Comparison of ENCODE assay signal across 8 cellular contexts in the genomic region with DNA sequence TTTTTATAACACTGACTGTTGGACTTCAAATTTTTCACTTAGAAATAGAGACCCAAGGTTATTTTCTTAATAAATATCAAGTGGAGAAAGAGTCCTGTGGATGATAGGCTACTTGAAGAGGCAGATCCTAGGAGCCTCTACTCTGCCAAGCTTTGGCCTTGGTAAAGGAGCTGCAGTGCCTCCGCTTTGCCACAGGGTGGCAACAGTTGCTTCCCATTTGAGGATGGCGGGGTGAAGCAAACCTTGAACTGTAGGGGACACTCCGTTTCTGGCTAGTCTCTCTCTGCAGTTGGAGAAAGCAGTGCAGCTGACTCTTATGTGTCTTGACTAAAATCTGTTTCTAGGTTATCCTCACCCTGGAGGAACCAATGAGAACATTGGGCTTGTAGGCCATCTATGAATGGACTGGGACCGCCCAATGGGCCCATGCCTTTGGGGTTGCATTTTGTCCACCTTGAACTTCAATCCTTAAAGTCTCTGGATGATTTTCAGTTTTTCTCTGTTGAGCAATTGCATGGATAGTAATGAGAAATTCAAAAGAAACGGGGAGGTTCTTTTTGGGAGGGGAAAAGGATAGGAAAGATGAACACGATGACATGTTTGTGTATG. TPM values are rescaled to one million over a fixed set of nuclear protein-coding genes. Genes with fewer than 3 reads are reported as not detected.
DNase-seq lines count a peak whose midpoint lies in the region; ATAC-seq and TF ChIP-seq lines count a peak whose summit lies in the region.

No MANE protein-coding gene starts in this region.

- H3K9me3 Mint-ChIP-seq in activated T-helper 1 cell treated with anti-CD3 and anti-CD28 coated beads, Interleukin-12 subunit alpha, Interleukin-12 subunit beta, Interleukin-2, Interleukin-4 antibody, amounts not matched to agents 30 ng/mL and 10 ng/mL and 1 ng/mL, durations not matched to agents 14 hours and 24 hours and 36 hours, result no peaks in the 10 kb centered on the region

- intact Hi-C loops in activated T-helper 1 cell treated with anti-CD3 and anti-CD28 coated beads, Interleukin-12 subunit alpha, Interleukin-12 subunit beta, Interleukin-2, Interleukin-4 antibody, amounts not matched to agents 30 ng/mL and 10 ng/mL and 1 ng/mL, durations not matched to agents 14 hours and 24 hours and 36 hours (cut with micrococcal nuclease), result no loop called here
- intact Hi-C loops in posterior cingulate gyrus (cut with DNase I) (no loop called here), lower leg skin (cut with DNase I; ENCODE audit: low total_unique reads) (loop anchor here (10.0 kb wide), 1 partner anchor 483 kb away; no protein-coding TSS in a partner anchor)

- H3K79me2 ChIP-seq in OCI-LY3 (ENCODE audit: low read length), result no peaks in the 10 kb centered on the region

- H3K4me2 ChIP-seq in OCI-LY3 (ENCODE audit: low read length), result peak overlapping the region; percentile 45

- H3K27me3 Mint-ChIP-seq in activated T-helper 1 cell treated with anti-CD3 and anti-CD28 coated beads, Interleukin-12 subunit alpha, Interleukin-12 subunit beta, Interleukin-2, Interleukin-4 antibody, amounts not matched to agents 30 ng/mL and 10 ng/mL and 1 ng/mL, durations not matched to agents 14 hours and 24 hours and 36 hours (ENCODE audit: insufficient read depth), result no peaks in the 10 kb centered on the region

- no peak overlapping the region for H3K4me3 Mint-ChIP-seq in activated T-helper 1 cell treated with anti-CD3 and anti-CD28 coated beads, Interleukin-12 subunit alpha, Interleukin-12 subunit beta, Interleukin-2, Interleukin-4 antibody, amounts not matched to agents 30 ng/mL and 10 ng/mL and 1 ng/mL, durations not matched to agents 14 hours and 24 hours and 36 hours

- H3K36me3 ChIP-seq in BE2C (no peaks in the 10 kb centered on the region), OCI-LY3 (replicated peaks; ENCODE audit: low read depth, low read length) (peaks cover 47% of the 10 kb centered on the region), gastroesophageal sphincter (no peaks in the 10 kb centered on the region)

- no peak overlapping the region for H3K4me3 ChIP-seq in BE2C (ENCODE audit: low read depth, low read length)
- H3K4me3 ChIP-seq in OCI-LY3 (ENCODE audit: low read length), result no peak overlapping the region
- no peak overlapping the region for H3K4me3 ChIP-seq in gastroesophageal sphincter
- H3K4me3 ChIP-seq in lower leg skin (ENCODE audit: low read depth, poor library complexity, severe bottlenecking), result no peak overlapping the region

- 20 to 39% methylated on average over 1 to 4 of the region's 6 CpGs for WGBS in gastroesophageal sphincter (ENCODE audit: low coverage in 1 of 2), 2 donors
- 34 to 48% methylated on average over 6 of the region's 6 CpGs for WGBS in lower leg skin, 2 donors

- no peaks in the 10 kb centered on the region for H3K9me3 ChIP-seq in BE2C
- no peaks in the 10 kb centered on the region for H3K9me3 ChIP-seq in OCI-LY3 (ENCODE audit: insufficient read depth, low read length)
- no peaks in the 10 kb centered on the region for H3K9me3 ChIP-seq in gastroesophageal sphincter

- no peak overlapping the region for H2AFZ ChIP-seq in OCI-LY3 (ENCODE audit: low read depth, low read length)

- peaks cover 4% of the 10 kb centered on the region for H3K4me1 Mint-ChIP-seq in activated T-helper 1 cell treated with anti-CD3 and anti-CD28 coated beads, Interleukin-12 subunit alpha, Interleukin-12 subunit beta, Interleukin-2, Interleukin-4 antibody, amounts not matched to agents 30 ng/mL and 10 ng/mL and 1 ng/mL, durations not matched to agents 14 hours and 24 hours and 36 hours (ENCODE audit: low read depth)

- peaks cover 7% of the 10 kb centered on the region; the same call in 1 of the 2 replicates for H4K20me1 ChIP-seq in OCI-LY3 (ENCODE audit: insufficient read depth, low read length)

- H3K36me3 Mint-ChIP-seq in activated T-helper 1 cell treated with anti-CD3 and anti-CD28 coated beads, Interleukin-12 subunit alpha, Interleukin-12 subunit beta, Interleukin-2, Interleukin-4 antibody, amounts not matched to agents 30 ng/mL and 10 ng/mL and 1 ng/mL, durations not matched to agents 14 hours and 24 hours and 36 hours (ENCODE audit: low read depth), result peaks cover 29% of the 10 kb centered on the region

- ATAC-seq in GM18511 (IDR thresholded peaks at IDR 0.05; ENCODE audit: unreplicated experiment) (peak; percentile 85), HG03095 (IDR thresholded peaks at IDR 0.05; ENCODE audit: unreplicated experiment) (peak; percentile 68), gastroesophageal sphincter (peak; percentile 68)

- H3K4me1 ChIP-seq in BE2C (no peaks in the 10 kb centered on the region; the same call in 1 of the 2 replicates), OCI-LY3 (ENCODE audit: low read length) (peaks cover 14% of the 10 kb centered on the region), gastroesophageal sphincter (peaks cover 0 to 4% (median 0%) of the 10 kb centered on the region in 3 donors)

- peak; percentile 96 for TF ChIP-seq CTCF in BE2C (IDR thresholded peaks at IDR 0.05; ENCODE audit: low read depth, low read length)
- peak; percentile 83 for TF ChIP-seq CTCF in OCI-LY3 (IDR thresholded peaks at IDR 0.05; ENCODE audit: low read depth, low read length)
- TF ChIP-seq CTCF in gastroesophageal sphincter (IDR thresholded peaks at IDR 0.05), result peak; percentile 76 to 86 (median 82)
- TF ChIP-seq CTCF in lower leg skin (IDR thresholded peaks at IDR 0.05), result no peak

- no peak for TF ChIP-seq POLR2A in gastroesophageal sphincter (IDR thresholded peaks at IDR 0.05)
- no peak for TF ChIP-seq POLR2A in lower leg skin (IDR thresholded peaks at IDR 0.05)

- H3K27ac ChIP-seq in OCI-LY3 (ENCODE audit: low read length), result no peak overlapping the region
- H3K27ac ChIP-seq in gastroesophageal sphincter, result no peak overlapping the region

- DNase-seq in BE2C (peak; percentile 70), posterior cingulate gyrus (peak in 8 of 10 donors; percentile 45 to 93 (median 55)), lower leg skin (ENCODE audit: low spot score in 2 of 2) (no peak)
- peak; percentile 46 for DNase-seq in activated T-helper 1 cell treated with anti-CD3 and anti-CD28 coated beads, Interleukin-12 subunit alpha, Interleukin-12 subunit beta, Interleukin-2, Interleukin-4 antibody, amounts not matched to agents 30 ng/mL and 10 ng/mL and 1 ng/mL, durations not matched to agents 14 hours and 24 hours and 36 hours (ENCODE audit: low spot score)

- H3K27me3 ChIP-seq in BE2C, result no peaks in the 10 kb centered on the region
- H3K27me3 ChIP-seq in OCI-LY3 (ENCODE audit: low read depth, low read length), result no peaks in the 10 kb centered on the region
- no peaks in the 10 kb centered on the region for H3K27me3 ChIP-seq in gastroesophageal sphincter

- TF ChIP-seq EP300 in gastroesophageal sphincter (IDR thresholded peaks at IDR 0.05), result no peak

- no peak overlapping the region for H3K9ac ChIP-seq in OCI-LY3 (ENCODE audit: low read length)

- no peak overlapping the region for H3K27ac Mint-ChIP-seq in activated T-helper 1 cell treated with anti-CD3 and anti-CD28 coated beads, Interleukin-12 subunit alpha, Interleukin-12 subunit beta, Interleukin-2, Interleukin-4 antibody, amounts not matched to agents 30 ng/mL and 10 ng/mL and 1 ng/mL, durations not matched to agents 14 hours and 24 hours and 36 hours

RNA-seq across cellular contexts. Expression of gene SCG5, which starts 9.8 kb away (rescaled TPM):
- polyA plus RNA-seq in BE2C (2012; ENCODE audit: insufficient read depth, insufficient read length, low read depth), result 203 TPM
- 1.6 and 2.6 TPM in 2 replicates for total RNA-seq in activated T-helper 1 cell treated with anti-CD3 and anti-CD28 coated beads, Interleukin-12 subunit alpha, Interleukin-12 subunit beta, Interleukin-2, Interleukin-4 antibody, amounts not matched to agents 30 ng/mL and 10 ng/mL and 1 ng/mL, durations not matched to agents 14 hours and 24 hours and 36 hours
- total RNA-seq in gastroesophageal sphincter (1 to 10 TPM in 3 of 4 donors, under 1 TPM in 1; 0.87 to 6.3 (median 4.5) TPM), lower leg skin (1 to 10 TPM in 2 of 4 donors, under 1 TPM in 2; 0.61 to 1.9 (median 1.1) TPM)

RNA-seq across cellular contexts. Expression of gene ARHGAP11A, which starts 36.0 kb away (rescaled TPM):
- polyA plus RNA-seq in BE2C (2012; ENCODE audit: insufficient read depth, insufficient read length, low read depth), result 17.1 TPM
- 90.2 and 96.4 TPM in 2 replicates for total RNA-seq in activated T-helper 1 cell treated with anti-CD3 and anti-CD28 coated beads, Interleukin-12 subunit alpha, Interleukin-12 subunit beta, Interleukin-2, Interleukin-4 antibody, amounts not matched to agents 30 ng/mL and 10 ng/mL and 1 ng/mL, durations not matched to agents 14 hours and 24 hours and 36 hours
- total RNA-seq in gastroesophageal sphincter, result 1 to 10 TPM; 1.6 to 2.4 (median 2.2) TPM
- 1 to 10 TPM; 3.5 to 8.1 (median 4.7) TPM for total RNA-seq in lower leg skin

RNA-seq across cellular contexts. Expression of gene GOLGA8N, which starts 58.1 kb away (rescaled TPM):
- 0.32 TPM for polyA plus RNA-seq in BE2C (2012; ENCODE audit: insufficient read depth, insufficient read length, low read depth)
- total RNA-seq in activated T-helper 1 cell treated with anti-CD3 and anti-CD28 coated beads, Interleukin-12 subunit alpha, Interleukin-12 subunit beta, Interleukin-2, Interleukin-4 antibody, amounts not matched to agents 30 ng/mL and 10 ng/mL and 1 ng/mL, durations not matched to agents 14 hours and 24 hours and 36 hours, result 6.2 and 7.7 TPM in 2 replicates
- total RNA-seq in gastroesophageal sphincter, result 10 to 100 TPM in 1 of 4 donors, 1 to 10 TPM in 3; 2.8 to 17.0 (median 8.2) TPM
- 10 to 100 TPM in 1 of 4 donors, 1 to 10 TPM in 3; 4.4 to 17.4 (median 5.8) TPM for total RNA-seq in lower leg skin

Comparison
In these comparisons a context has a peak if more than half of its experiments do, and no peak if none do; other contexts are left out.
1. DNase-seq: peak in BE2C (single experiment), activated T-helper 1 cell treated with anti-CD3 and anti-CD28 coated beads, Interleukin-12 subunit alpha, Interleukin-12 subunit beta, Interleukin-2, Interleukin-4 antibody, amounts not matched to agents 30 ng/mL and 10 ng/mL and 1 ng/mL, durations not matched to agents 14 hours and 24 hours and 36 hours (single experiment) and posterior cingulate gyrus (8 of 10); none in lower leg skin (0 of 2).
2. CTCF ChIP-seq: peak in BE2C (single experiment), OCI-LY3 (single experiment) and gastroesophageal sphincter (4 of 4); none in lower leg skin (0 of 3).
3. RNA of gene ARHGAP11A, which starts 36.0 kb away (total RNA-seq): 90.2 to 96.4 TPM in activated T-helper 1 cell treated with anti-CD3 and anti-CD28 coated beads, Interleukin-12 subunit alpha, Interleukin-12 subunit beta, Interleukin-2, Interleukin-4 antibody, amounts not matched to agents 30 ng/mL and 10 ng/mL and 1 ng/mL, durations not matched to agents 14 hours and 24 hours and 36 hours; 3.5 to 8.1 TPM in lower leg skin and 1.6 to 2.4 TPM in gastroesophageal sphincter; every median in the first group is over 10 times any median in the second.
4. Peak in every context shown above with its lines, with median percentiles within 50 percentile points of each other: ATAC-seq.